In the genomic region with DNA sequence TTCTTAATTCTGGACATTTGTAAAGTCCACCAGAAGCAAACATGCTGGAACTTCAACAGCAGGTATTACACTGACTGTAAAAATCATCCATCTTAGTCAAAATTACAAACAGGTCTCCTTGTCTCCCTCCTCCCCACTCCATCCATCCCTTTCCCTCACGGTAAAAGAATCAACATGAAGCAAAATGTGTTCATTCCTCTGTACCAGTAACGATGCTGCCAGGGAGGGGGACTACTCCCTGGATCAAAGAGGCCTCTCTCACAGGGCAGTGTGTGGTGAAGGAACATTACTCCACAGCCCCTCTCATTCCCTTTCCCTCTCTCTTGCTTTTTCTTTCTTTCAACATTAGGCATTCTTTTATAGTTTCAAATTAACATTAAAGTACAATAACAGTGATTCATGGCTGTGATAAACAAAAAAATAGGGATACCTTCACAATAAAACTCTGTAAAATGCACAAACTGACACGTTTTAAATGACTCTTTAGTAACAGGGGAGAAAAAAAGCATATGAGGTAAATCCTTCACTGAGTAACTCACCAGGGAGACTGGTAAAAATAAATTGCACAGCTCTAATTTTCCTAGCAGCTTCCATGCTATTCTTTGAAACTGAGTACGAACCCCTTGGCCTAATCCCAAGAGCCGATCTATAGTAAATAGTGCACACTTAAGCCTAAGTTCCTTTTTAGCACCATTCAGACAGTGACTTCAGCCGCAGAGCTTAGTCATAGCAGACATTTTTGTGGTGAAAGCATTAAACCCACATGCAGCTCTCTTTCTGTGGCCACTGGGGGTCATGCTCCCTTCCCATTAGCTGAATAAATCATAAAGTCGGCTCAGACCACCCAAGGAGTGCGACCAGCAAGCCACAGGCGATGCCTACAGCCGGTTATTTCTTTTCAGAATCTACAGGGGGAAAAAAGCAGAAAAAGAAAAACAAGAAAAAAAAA, we compare ENCODE assay signal across 8 cellular contexts.
DNase-seq lines count a peak whose midpoint lies in the region; ATAC-seq and TF ChIP-seq lines count a peak whose summit lies in the region.

No MANE protein-coding gene starts in this region.

- TF ChIP-seq CTCF in GM20000 (IDR thresholded peaks at IDR 0.05; ENCODE audit: extremely low read depth, missing control alignments) = no peak
- peak; percentile 27 for TF ChIP-seq CTCF in fibroblast of the aortic adventitia (IDR thresholded peaks at IDR 0.05; ENCODE audit: insufficient read depth, low read length)

- no peaks in the 10 kb centered on the region for H3K9me3 ChIP-seq in SK-N-MC (ENCODE audit: low read depth, low read length)

- peak overlapping the region; percentile 93 for H3K27ac ChIP-seq in SK-N-MC

- peak overlapping the region; percentile 20 for H3K9ac ChIP-seq in SK-N-MC (ENCODE audit: insufficient read length)

- intact Hi-C loops in posterior vena cava (cut with DNase I) = no loop called here

- DNase-seq in GM04503 (ENCODE audit: low read depth) (peak; percentile 35), GM20000 (ENCODE audit: low spot score) (peak; percentile 51), SK-N-MC (ENCODE audit: low read depth, low spot score) (peak; percentile 69), fibroblast of the aortic adventitia (ENCODE audit: low read depth) (peak; percentile 84), posterior vena cava (ENCODE audit: low spot score) (no peak), occipital lobe (lab: John Stamatoyannopoulos, UW) (no peak)
- DNase-seq in stimulated activated naive CD8-positive, alpha-beta T cell treated with anti-CD3 and anti-CD28 coated beads, Interleukin-15, Interleukin-2, amounts not matched to agents 100 U/mL and 50 U/mL, for 24 hours = peak; percentile 9

- ATAC-seq in HG03439 (IDR thresholded peaks at IDR 0.05; ENCODE audit: unreplicated experiment) = peak; percentile 98
- peak; percentile 77 for ATAC-seq in stimulated activated naive CD8-positive, alpha-beta T cell treated with anti-CD3 and anti-CD28 coated beads, Interleukin-15, Interleukin-2, amounts not matched to agents 100 U/mL and 50 U/mL, for 24 hours

- H3K4me3 ChIP-seq in SK-N-MC (peak overlapping the region; percentile 72), fibroblast of the aortic adventitia (ENCODE audit: low read depth, low read length) (no peak overlapping the region)

- no peaks in the 10 kb centered on the region for H3K36me3 ChIP-seq in SK-N-MC (ENCODE audit: insufficient read depth, low read length)

Comparison
In these comparisons a context has a peak if more than half of its experiments do, and no peak if none do; other contexts are left out.
1. DNase-seq: peak in GM04503 (single experiment), GM20000 (single experiment), SK-N-MC (single experiment), fibroblast of the aortic adventitia (single experiment) and stimulated activated naive CD8-positive, alpha-beta T cell treated with anti-CD3 and anti-CD28 coated beads, Interleukin-15, Interleukin-2, amounts not matched to agents 100 U/mL and 50 U/mL, for 24 hours (single experiment); none in posterior vena cava (single experiment) and occipital lobe (single experiment).